1 cellular context compared by ENCODE assay signal in genomic region chr6:149964243-149965190, GRCh38.
A peak's percentile ranks its signal among the peaks of the same experiment; 100 is the strongest.
TF ChIP-seq lines count a peak whose summit lies in the region.

No MANE protein-coding gene starts in this region.

TF ChIP-seq in GM23338, 12 proteins besides CTCF, POLR2A, EP300 and RAD21 (continued from another document):
- TF ChIP-seq ZNF462 (CRISPR knock-in tag; IDR thresholded peaks at IDR 0.05) (no peak), ZNF331 (CRISPR knock-in tag; IDR thresholded peaks at IDR 0.05; ENCODE audit: low read depth) (no peak), JUNB (IDR thresholded peaks at IDR 0.05; ENCODE audit: unreplicated experiment) (no peak), EZH2phosphoT487 (IDR thresholded peaks at IDR 0.05; ENCODE audit: unreplicated experiment) (peak; percentile 86), STAT1 (IDR thresholded peaks at IDR 0.05; ENCODE audit: unreplicated experiment) (no peak), CREB1 (CRISPR knock-in tag; IDR thresholded peaks at IDR 0.05; ENCODE audit: low read depth) (no peak), EZH2 (IDR thresholded peaks at IDR 0.05; ENCODE audit: low read depth, unreplicated experiment) (peak; percentile 91), POLR2AphosphoS5 (IDR thresholded peaks at IDR 0.05; ENCODE audit: low read depth) (no peak)
TF ChIP-seq in GM23338: peak in this region for 2.
